In genomic region chr1:15304708-15305326, GRCh38 we compare ENCODE assay signal across 1 cellular context.
TF ChIP-seq lines count a peak whose summit lies in the region.

No MANE protein-coding gene starts in this region.

TF ChIP-seq in HepG2, 621 proteins besides CTCF, POLR2A, EP300 and RAD21 (continued from another document):
- TF ChIP-seq ZNF318 (CRISPR knock-in tag; IDR thresholded peaks at IDR 0.05) (no peak), NONO (IDR thresholded peaks at IDR 0.05) (no peak), NONO (CRISPR knock-in tag; conservative IDR thresholded peaks at IDR 0.05) (no peak), HNRNPLL (IDR thresholded peaks at IDR 0.05; ENCODE audit: low read depth, low read length, poor library complexity, severe bottlenecking) (no peak), MYNN (CRISPR knock-in tag; IDR thresholded peaks at IDR 0.05; ENCODE audit: low read depth) (no peak), ZNF780A (CRISPR knock-in tag; IDR thresholded peaks at IDR 0.05) (no peak), PAX8 (CRISPR knock-in tag; IDR thresholded peaks at IDR 0.05; ENCODE audit: borderline replicate concordance) (no peak), XRCC5 (optimal IDR thresholded peaks at IDR 0.05; ENCODE audit: low read length) (peak; percentile 67), CHD2 (IDR thresholded peaks at IDR 0.05; ENCODE audit: low read depth, low read length) (no peak), SMAD3 (CRISPR knock-in tag; IDR thresholded peaks at IDR 0.05) (no peak), MZF1 (CRISPR knock-in tag; IDR thresholded peaks at IDR 0.05; ENCODE audit: borderline replicate concordance) (no peak), SIN3A (IDR thresholded peaks at IDR 0.05; ENCODE audit: borderline replicate concordance, low read depth, low read length) (no peak), NR2F2 (IDR thresholded peaks at IDR 0.05; ENCODE audit: borderline replicate concordance, low read depth) (no peak), HIVEP1 (CRISPR knock-in tag; IDR thresholded peaks at IDR 0.05) (no peak), HNF1A (IDR thresholded peaks at IDR 0.05; ENCODE audit: low read depth) (no peak), HNF1A (CRISPR knock-in tag; IDR thresholded peaks at IDR 0.05; ENCODE audit: borderline replicate concordance) (no peak), ZNF775 (CRISPR knock-in tag; IDR thresholded peaks at IDR 0.05; ENCODE audit: borderline replicate concordance) (no peak), ZNF3 (CRISPR knock-in tag; IDR thresholded peaks at IDR 0.05) (no peak), ZNF138 (CRISPR knock-in tag; IDR thresholded peaks at IDR 0.05; ENCODE audit: low read depth) (no peak), GLMP (CRISPR knock-in tag; IDR thresholded peaks at IDR 0.05; ENCODE audit: borderline replicate concordance) (no peak), CENPBD1 (CRISPR knock-in tag; IDR thresholded peaks at IDR 0.05; ENCODE audit: borderline replicate concordance, low read depth) (no peak), SMYD3 (CRISPR knock-in tag; IDR thresholded peaks at IDR 0.05) (no peak), MED13 (CRISPR knock-in tag; IDR thresholded peaks at IDR 0.05) (no peak), XBP1 (CRISPR knock-in tag; IDR thresholded peaks at IDR 0.05) (no peak), ZNF496 (CRISPR knock-in tag; IDR thresholded peaks at IDR 0.05; ENCODE audit: insufficient replicate concordance) (no peak), TGIF2 (CRISPR knock-in tag; IDR thresholded peaks at IDR 0.05) (no peak), PRPF4 (IDR thresholded peaks at IDR 0.05; ENCODE audit: low read depth, low read length, poor library complexity, severe bottlenecking) (no peak), ZMYM4 (CRISPR knock-in tag; IDR thresholded peaks at IDR 0.05) (no peak), SETDB1 (CRISPR knock-in tag; IDR thresholded peaks at IDR 0.05; ENCODE audit: borderline replicate concordance) (no peak), GABPB1 (CRISPR knock-in tag; IDR thresholded peaks at IDR 0.05) (no peak), ZNF337 (CRISPR knock-in tag; IDR thresholded peaks at IDR 0.05; ENCODE audit: borderline replicate concordance, low read depth) (no peak), ZNF720 (CRISPR knock-in tag; IDR thresholded peaks at IDR 0.05) (no peak), NFATC3 (CRISPR knock-in tag; IDR thresholded peaks at IDR 0.05) (no peak), ZEB1 (IDR thresholded peaks at IDR 0.05; ENCODE audit: insufficient replicate concordance, low read depth) (peak; percentile 40), MNT (IDR thresholded peaks at IDR 0.05) (no peak), ZBTB25 (CRISPR knock-in tag; IDR thresholded peaks at IDR 0.05) (no peak), NFRKB (IDR thresholded peaks at IDR 0.05) (no peak), ZNF224 (CRISPR knock-in tag; IDR thresholded peaks at IDR 0.05) (no peak), ONECUT2 (CRISPR knock-in tag; IDR thresholded peaks at IDR 0.05) (no peak), SALL2 (CRISPR knock-in tag; IDR thresholded peaks at IDR 0.05) (no peak)
TF ChIP-seq in HepG2: peak in this region for 24.
